In genomic region chr19:11847615-11848014, GRCh38 we compare ENCODE assay signal across 11 cellular contexts. TPM values are rescaled to one million over a fixed set of nuclear protein-coding genes. Genes with fewer than 3 reads are reported as not detected.
DNase-seq lines count a peak whose midpoint lies in the region; ATAC-seq, FAIRE-seq and TF ChIP-seq lines count a peak whose summit lies in the region.
"Not testable (repeated sequence)": the region's sequence is repeated elsewhere in the genome, so short reads cannot be mapped to it uniquely, and the experiment has no call there.
"Had no signal": no experiment of that assay in that cellular context is flagged by ENCODE, and none has a peak within 500 bp of the region (broad histone marks: within the 10 kb centered on the region; RNA-seq: fewer than 3 reads in every experiment).

No MANE protein-coding gene starts in this region.

- TF ChIP-seq CTCF in AG09309 (IDR thresholded peaks at IDR 0.05; ENCODE audit: control insufficient read depth, insufficient read depth, low read depth, low read length, missing control alignments): peak; percentile 18
- TF ChIP-seq CTCF in K562 (IDR thresholded peaks at IDR 0.05 in 2 of 3, conservative IDR thresholded peaks at IDR 0.05 in 1 of 3; ENCODE audit: insufficient read depth in 2 of 3, low read depth in 1 of 3, low read length in 3 of 3): 0 out of 6 replicates have a peak, but pooled peaks of 2 of the 3 experiments have one; percentile 5 to 23
- TF ChIP-seq CTCF in neural progenitor cell (IDR thresholded peaks at IDR 0.05): peak; percentile 34

- CTCF ChIA-PET in K562 (lab: Yijun Ruan, JAX; ENCODE audit: low intra/inter-chr PET ratio): not testable (repeated sequence)

- H3K4me3 Mint-ChIP-seq in activated CD4-positive, alpha-beta T cell treated with anti-CD3 and anti-CD28 coated beads, Interleukin-2, amount 10 ng/mL, durations not matched to agents 24 days and 14 days: peak overlapping the region; percentile 11
- not testable (repeated sequence) for H3K4me3 Mint-ChIP-seq in neural progenitor cell

- TF ChIP-seq RAD21 in K562 (CRISPR knock-in tag; conservative IDR thresholded peaks at IDR 0.05 in 1 of 2, IDR thresholded peaks at IDR 0.05 in 1 of 2): not testable (repeated sequence)

- DNase-seq in AG09309 (ENCODE audit: low read depth); Karpas-422; activated CD4-positive, alpha-beta T cell treated with anti-CD3 and anti-CD28 coated beads, Interleukin-2, amount 10 ng/mL, durations not matched to agents 24 days and 14 days; K562 (ENCODE audit: extremely low read depth in 1 of 4, low spot score in 3 of 4): not testable (repeated sequence)
- DNase-seq in DMS53 (lab: John Stamatoyannopoulos, UW) (peak; percentile 12), SHP77 treated with DMSO at 0.1 percent for 48 hours (lab: John Stamatoyannopoulos, UW) (peak; percentile 4), iPS-NIHi7 (ENCODE audit: extremely low spot score) (peak; percentile 27), neural progenitor cell (ENCODE audit: low spot score) (peak; percentile 52)

- not testable (repeated sequence) for H3F3A ChIP-seq in neural progenitor cell (ENCODE audit: low read depth)

- not testable (repeated sequence) for H3K27ac ChIP-seq in Karpas-422 (ENCODE audit: low read length); K562 (ENCODE audit: extremely low read depth, low read depth, low read length); neural progenitor cell

- not testable (repeated sequence) for TF ChIP-seq POLR2A in K562 (conservative IDR thresholded peaks at IDR 0.05)

- intact Hi-C loops in activated CD4-positive, alpha-beta T cell treated with anti-CD3 and anti-CD28 coated beads, Interleukin-2, amount 10 ng/mL, durations not matched to agents 24 days and 14 days (cut with micrococcal nuclease); K562 (cut with micrococcal nuclease): not testable (repeated sequence)

- H3K4me1 ChIP-seq in Karpas-422 (ENCODE audit: low read length): peaks cover 19% of the 10 kb centered on the region
- not testable (repeated sequence) for H3K4me1 ChIP-seq in K562 (replicated peaks in 1 of 2; ENCODE audit: control insufficient read depth in 2 of 2, insufficient read depth in 2 of 2, low read length in 2 of 2); neural progenitor cell

- H3K36me3 ChIP-seq in Karpas-422 (ENCODE audit: insufficient read depth, low read length): peaks cover 21% of the 10 kb centered on the region
- H3K36me3 ChIP-seq in K562 (ENCODE audit: control insufficient read depth, insufficient read depth, low read length); neural progenitor cell: not testable (repeated sequence)

- not testable (repeated sequence) for H3K4me1 Mint-ChIP-seq in activated CD4-positive, alpha-beta T cell treated with anti-CD3 and anti-CD28 coated beads, Interleukin-2, amount 10 ng/mL, durations not matched to agents 24 days and 14 days; neural progenitor cell

- not testable (repeated sequence) for H4K20me1 ChIP-seq in Karpas-422 (ENCODE audit: insufficient read depth, low read depth, low read length); K562 (replicated peaks; ENCODE audit: control insufficient read depth, insufficient read depth, low read length); neural progenitor cell (ENCODE audit: low read depth)

- H3K9me3 ChIP-seq in Karpas-422 (ENCODE audit: low read length); K562 (replicated peaks; ENCODE audit: control insufficient read depth, insufficient read depth, low read depth, low read length); neural progenitor cell (ENCODE audit: low read depth): not testable (repeated sequence)

- not testable (repeated sequence) for H3K9me1 ChIP-seq in K562 (ENCODE audit: control insufficient read depth, insufficient read depth, low read length)

- peak; percentile 78 for ATAC-seq in K562

- 12% methylated on average over 6 of the region's 6 CpGs for WGBS in K562 (ENCODE audit: insufficient coverage, low coverage, missing lambda C conversion rate)

- POLR2A ChIA-PET in K562 (lab: Yijun Ruan, JAX): interaction anchor here (0.9 to 1.1 kb wide), 2 partner anchors 9 to 32 kb away, joined by 4 to 5 read pairs; no protein-coding TSS in a partner anchor

- not testable (repeated sequence) for H3K27me3 ChIP-seq in Karpas-422 (ENCODE audit: low read length); K562 (ENCODE audit: control insufficient read depth in 2 of 2, insufficient read depth in 2 of 2, low read length in 2 of 2); neural progenitor cell

- not testable (repeated sequence) for H3K27ac Mint-ChIP-seq in activated CD4-positive, alpha-beta T cell treated with anti-CD3 and anti-CD28 coated beads, Interleukin-2, amount 10 ng/mL, durations not matched to agents 24 days and 14 days; neural progenitor cell

- H2AFZ ChIP-seq in Karpas-422 (ENCODE audit: low read length) (0 out of 2 replicates have a peak overlapping the region, but pooled peaks have one; percentile 99), K562 (ENCODE audit: low read depth, low read length) (peak overlapping the region; percentile 32; the same call in 1 of the 2 replicates)
- not testable (repeated sequence) for H2AFZ ChIP-seq in neural progenitor cell (replicated peaks)

- H3K4me3 ChIP-seq in AG09309 (ENCODE audit: control insufficient read depth, low read depth, low read length); K562; neural progenitor cell: not testable (repeated sequence)
- H3K4me3 ChIP-seq in Karpas-422 (ENCODE audit: low read length): peak overlapping the region; percentile 84; the same call in 1 of the 2 replicates

- peak overlapping the region; percentile 95 for H3K4me2 ChIP-seq in Karpas-422 (ENCODE audit: low read depth, low read length, poor library complexity, severe bottlenecking)
- not testable (repeated sequence) for H3K4me2 ChIP-seq in K562 (ENCODE audit: insufficient read depth, low read length); neural progenitor cell

- not testable (repeated sequence) for H3K9ac ChIP-seq in Karpas-422 (ENCODE audit: low read length); K562 (ENCODE audit: insufficient read depth in 1 of 2, low read depth in 2 of 2, low read length in 2 of 2); neural progenitor cell

- not testable (repeated sequence) for TF ChIP-seq EP300 in K562 (IDR thresholded peaks at IDR 0.05; ENCODE audit: low read length)

- peaks cover 22% of the 10 kb centered on the region for H3K36me3 Mint-ChIP-seq in activated CD4-positive, alpha-beta T cell treated with anti-CD3 and anti-CD28 coated beads, Interleukin-2, amount 10 ng/mL, durations not matched to agents 24 days and 14 days (ENCODE audit: low read depth)
- not testable (repeated sequence) for H3K36me3 Mint-ChIP-seq in neural progenitor cell

- H3K27me3 Mint-ChIP-seq in activated CD4-positive, alpha-beta T cell treated with anti-CD3 and anti-CD28 coated beads, Interleukin-2, amount 10 ng/mL, durations not matched to agents 24 days and 14 days; neural progenitor cell (ENCODE audit: insufficient read depth, low read depth): not testable (repeated sequence)

- FAIRE-seq in K562 (lab: Jason Lieb, UNC): peak; percentile 63

- in situ Hi-C loops in K562 (cut with MboI): not testable (repeated sequence)

- BruUV-seq in K562 (replicated peaks; lab: Mats Ljungman, UMichigan): not testable (repeated sequence)

- peaks cover 13% of the 10 kb centered on the region for H3K9me3 Mint-ChIP-seq in activated CD4-positive, alpha-beta T cell treated with anti-CD3 and anti-CD28 coated beads, Interleukin-2, amount 10 ng/mL, durations not matched to agents 24 days and 14 days
- H3K9me3 Mint-ChIP-seq in neural progenitor cell: peaks cover 33% of the 10 kb centered on the region

- peaks cover 37% of the 10 kb centered on the region for H3K79me2 ChIP-seq in Karpas-422 (ENCODE audit: low read length)
- H3K79me2 ChIP-seq in K562 (ENCODE audit: control insufficient read depth, insufficient read depth, low read length); neural progenitor cell (ENCODE audit: low read depth): not testable (repeated sequence)

- not testable (repeated sequence) for H3K9me2 ChIP-seq in Karpas-422 (replicated peaks; ENCODE audit: insufficient read depth, low read length)

RNA-seq across cellular contexts. Expression of gene ZNF439, which starts 0.9 kb away (rescaled TPM):
- total RNA-seq in Karpas-422 (2014; rRNA removed; shearing (Covaris generic); ENCODE audit: low replicate concordance): 16.5 and 19.4 TPM in 2 replicates
- 3.3 and 3.9 TPM in 2 replicates for total RNA-seq in activated CD4-positive, alpha-beta T cell treated with anti-CD3 and anti-CD28 coated beads, Interleukin-2, amount 10 ng/mL, durations not matched to agents 24 days and 14 days
- 0.30 and 0.46 TPM in 2 replicates for total RNA-seq in K562 (2011; cell fraction: chromatin; rRNA removed; ENCODE audit: low replicate concordance)
- 0.17 and 0.26 TPM in 2 replicates for total RNA-seq in K562 (2011; cell fraction: nucleolus; rRNA removed)
- 0.29 and 0.46 TPM in 2 replicates for total RNA-seq in K562 (2011; cell fraction: nucleoplasm; rRNA removed)
- total RNA-seq in K562 (2014; rRNA removed) (0.18 TPM in 1 of 2 replicates, not detected in the other), K562 (2014; rRNA removed; fragmentation: Illumina TruSeq; extraction: Trizol) (0.11 and 0.13 TPM in 2 replicates), K562 (2015; rRNA removed; fragmentation: Illumina TruSeq; extraction: Trizol) (not detected in 2 replicates), K562 (2021) (0.11 TPM in 2 replicates), neural progenitor cell (ENCODE audit: low replicate concordance) (5.2 and 6.5 TPM in 2 replicates)
- polyA plus RNA-seq in K562 (2011; rRNA removed) (0.10 and 0.16 TPM in 2 replicates), K562 (2014; fragmentation: Illumina TruSeq; extraction: Trizol) (0.07 TPM in 1 of 2 replicates, not detected in the other), K562 (2014; fragmentation: Nextera tagmentation; extraction: Ambion mirVana) (under 1 TPM in 1 of 2 experiments, not detected in 1; 0.04 TPM), K562 (2014; rRNA removed) (not detected in 2 replicates)
- not detected in 2 replicates for polyA plus RNA-seq in K562 (2011; cell fraction: cytosol; rRNA removed)
- 0.06 and 0.11 TPM in 2 replicates for polyA plus RNA-seq in K562 (2011; cell fraction: nucleus; rRNA removed)
- polyA plus RNA-seq in K562 (2012): 0.04 and 0.07 TPM in 2 replicates
- polyA minus RNA-seq in K562 (2011; rRNA and poly(A)+ RNA removed): 0.07 and 0.33 TPM in 2 replicates
- not detected in 2 replicates for polyA minus RNA-seq in K562 (2011; cell fraction: cytosol; rRNA and poly(A)+ RNA removed)
- not detected in 2 replicates for polyA minus RNA-seq in K562 (2011; cell fraction: nucleus; rRNA and poly(A)+ RNA removed)
- total RNA-seq: A172, astrocyte, HT-29 had no signal

RNA-seq across cellular contexts. Expression of gene ZNF440, which starts 33.5 kb away (rescaled TPM):
- total RNA-seq in Karpas-422 (2014; rRNA removed; shearing (Covaris generic); ENCODE audit: low replicate concordance): 19.2 and 19.6 TPM in 2 replicates
- total RNA-seq in activated CD4-positive, alpha-beta T cell treated with anti-CD3 and anti-CD28 coated beads, Interleukin-2, amount 10 ng/mL, durations not matched to agents 24 days and 14 days: 7.4 and 10.5 TPM in 2 replicates
- 40.8 and 110 TPM in 2 replicates for total RNA-seq in K562 (2011; cell fraction: chromatin; rRNA removed; ENCODE audit: low replicate concordance)
- total RNA-seq in K562 (2011; cell fraction: nucleolus; rRNA removed): 29.2 and 39.6 TPM in 2 replicates
- 54.2 and 68.9 TPM in 2 replicates for total RNA-seq in K562 (2011; cell fraction: nucleoplasm; rRNA removed)
- total RNA-seq in K562 (2014; rRNA removed) (13.4 and 18.1 TPM in 2 replicates), K562 (2014; rRNA removed; fragmentation: Illumina TruSeq; extraction: Trizol) (32.6 and 36.4 TPM in 2 replicates), K562 (2015; rRNA removed; fragmentation: Illumina TruSeq; extraction: Trizol) (25.3 and 26.9 TPM in 2 replicates), K562 (2021) (19.1 and 19.3 TPM in 2 replicates), neural progenitor cell (ENCODE audit: low replicate concordance) (19.5 and 25.8 TPM in 2 replicates)
- polyA plus RNA-seq in K562 (2011; rRNA removed) (16.6 and 19.5 TPM in 2 replicates), K562 (2014; fragmentation: Illumina TruSeq; extraction: Trizol) (12.1 and 12.7 TPM in 2 replicates), K562 (2014; fragmentation: Nextera tagmentation; extraction: Ambion mirVana) (1 to 10 TPM; 5.9 to 6.1 TPM), K562 (2014; rRNA removed) (12.2 and 13.3 TPM in 2 replicates)
- polyA plus RNA-seq in K562 (2011; cell fraction: cytosol; rRNA removed): 3.1 and 6.3 TPM in 2 replicates
- 18.1 and 18.4 TPM in 2 replicates for polyA plus RNA-seq in K562 (2011; cell fraction: nucleus; rRNA removed)
- polyA plus RNA-seq in K562 (2012): 7.3 and 8.4 TPM in 2 replicates
- polyA minus RNA-seq in K562 (2011; rRNA and poly(A)+ RNA removed): 38.9 and 51.8 TPM in 2 replicates
- 20.8 and 30.1 TPM in 2 replicates for polyA minus RNA-seq in K562 (2011; cell fraction: cytosol; rRNA and poly(A)+ RNA removed)
- polyA minus RNA-seq in K562 (2011; cell fraction: nucleus; rRNA and poly(A)+ RNA removed): 12.4 and 22.0 TPM in 2 replicates
- total RNA-seq: astrocyte had no signal

RNA-seq across cellular contexts. Expression of gene ZNF69, which starts 40.0 kb away (rescaled TPM):
- 6.6 and 12.9 TPM in 2 replicates for total RNA-seq in Karpas-422 (2014; rRNA removed; shearing (Covaris generic); ENCODE audit: low replicate concordance)
- total RNA-seq in activated CD4-positive, alpha-beta T cell treated with anti-CD3 and anti-CD28 coated beads, Interleukin-2, amount 10 ng/mL, durations not matched to agents 24 days and 14 days: 0.21 and 0.40 TPM in 2 replicates
- total RNA-seq in K562 (2011; cell fraction: chromatin; rRNA removed; ENCODE audit: low replicate concordance): 6.6 and 20.9 TPM in 2 replicates
- 4.0 and 7.0 TPM in 2 replicates for total RNA-seq in K562 (2011; cell fraction: nucleolus; rRNA removed)
- total RNA-seq in K562 (2011; cell fraction: nucleoplasm; rRNA removed): 8.7 and 10.8 TPM in 2 replicates
- total RNA-seq in K562 (2014; rRNA removed): 2.2 and 2.3 TPM in 2 replicates
- total RNA-seq in K562 (2014; rRNA removed; fragmentation: Illumina TruSeq; extraction: Trizol): 5.0 and 5.4 TPM in 2 replicates
- 4.6 and 5.4 TPM in 2 replicates for total RNA-seq in K562 (2015; rRNA removed; fragmentation: Illumina TruSeq; extraction: Trizol)
- total RNA-seq in K562 (2021): 2.6 and 4.1 TPM in 2 replicates
- 2.8 and 3.6 TPM in 2 replicates for polyA plus RNA-seq in K562 (2011; rRNA removed)
- polyA plus RNA-seq in K562 (2011; cell fraction: cytosol; rRNA removed): 2.0 and 2.1 TPM in 2 replicates
- polyA plus RNA-seq in K562 (2011; cell fraction: nucleus; rRNA removed): 2.1 and 2.9 TPM in 2 replicates
- 2.9 and 3.2 TPM in 2 replicates for polyA plus RNA-seq in K562 (2012)
- polyA plus RNA-seq in K562 (2014; fragmentation: Illumina TruSeq; extraction: Trizol): 2.5 and 3.3 TPM in 2 replicates
- 1 to 10 TPM; 3.5 to 4.8 TPM for polyA plus RNA-seq in K562 (2014; fragmentation: Nextera tagmentation; extraction: Ambion mirVana)
- 1.4 and 5.4 TPM in 2 replicates for polyA plus RNA-seq in K562 (2014; rRNA removed)
- 7.5 and 13.9 TPM in 2 replicates for polyA minus RNA-seq in K562 (2011; rRNA and poly(A)+ RNA removed)
- polyA minus RNA-seq in K562 (2011; cell fraction: cytosol; rRNA and poly(A)+ RNA removed): 3.0 and 3.8 TPM in 2 replicates
- 3.5 and 7.0 TPM in 2 replicates for polyA minus RNA-seq in K562 (2011; cell fraction: nucleus; rRNA and poly(A)+ RNA removed)
- 62.4 and 73.7 TPM in 2 replicates for total RNA-seq in neural progenitor cell (ENCODE audit: low replicate concordance)
- total RNA-seq: A172, astrocyte had no signal

RNA-seq across cellular contexts. Expression of gene ZNF491, which starts 49.3 kb away (rescaled TPM):
- 2.2 and 3.1 TPM in 2 replicates for total RNA-seq in Karpas-422 (2014; rRNA removed; shearing (Covaris generic); ENCODE audit: low replicate concordance)
- total RNA-seq in activated CD4-positive, alpha-beta T cell treated with anti-CD3 and anti-CD28 coated beads, Interleukin-2, amount 10 ng/mL, durations not matched to agents 24 days and 14 days: 0.12 and 0.68 TPM in 2 replicates
- total RNA-seq in K562 (2011; cell fraction: chromatin; rRNA removed; ENCODE audit: low replicate concordance): 2.3 and 4.6 TPM in 2 replicates
- total RNA-seq in K562 (2011; cell fraction: nucleolus; rRNA removed): 0.83 and 2.2 TPM in 2 replicates
- total RNA-seq in K562 (2011; cell fraction: nucleoplasm; rRNA removed): 3.0 and 3.8 TPM in 2 replicates
- total RNA-seq in K562 (2014; rRNA removed): 0.27 and 0.53 TPM in 2 replicates
- total RNA-seq in K562 (2014; rRNA removed; fragmentation: Illumina TruSeq; extraction: Trizol): 0.61 and 0.95 TPM in 2 replicates
- total RNA-seq in K562 (2015; rRNA removed; fragmentation: Illumina TruSeq; extraction: Trizol): 0.34 and 0.65 TPM in 2 replicates
- 0.38 and 0.51 TPM in 2 replicates for total RNA-seq in K562 (2021)
- 0.56 and 0.70 TPM in 2 replicates for polyA plus RNA-seq in K562 (2011; rRNA removed)
- polyA plus RNA-seq in K562 (2011; cell fraction: cytosol; rRNA removed): 0.29 TPM in 1 of 2 replicates, not detected in the other
- 0.63 and 1.5 TPM in 2 replicates for polyA plus RNA-seq in K562 (2011; cell fraction: nucleus; rRNA removed)
- 0.18 and 0.42 TPM in 2 replicates for polyA plus RNA-seq in K562 (2012)
- 0.25 and 0.28 TPM in 2 replicates for polyA plus RNA-seq in K562 (2014; fragmentation: Illumina TruSeq; extraction: Trizol)
- polyA plus RNA-seq in K562 (2014; fragmentation: Nextera tagmentation; extraction: Ambion mirVana): under 1 TPM in 1 of 2 experiments, not detected in 1; 0.24 TPM
- 0.19 and 0.22 TPM in 2 replicates for polyA plus RNA-seq in K562 (2014; rRNA removed)
- 1.6 and 2.8 TPM in 2 replicates for polyA minus RNA-seq in K562 (2011; rRNA and poly(A)+ RNA removed)
- polyA minus RNA-seq in K562 (2011; cell fraction: cytosol; rRNA and poly(A)+ RNA removed): 0.55 TPM in 1 of 2 replicates, not detected in the other
- polyA minus RNA-seq in K562 (2011; cell fraction: nucleus; rRNA and poly(A)+ RNA removed): 0.94 and 1.6 TPM in 2 replicates
- total RNA-seq in neural progenitor cell (ENCODE audit: low replicate concordance): 5.5 and 6.0 TPM in 2 replicates
- total RNA-seq: A172, astrocyte, HT-29 had no signal
